Comparison of ENCODE assay signal across 12 cellular contexts in the genomic region with DNA sequence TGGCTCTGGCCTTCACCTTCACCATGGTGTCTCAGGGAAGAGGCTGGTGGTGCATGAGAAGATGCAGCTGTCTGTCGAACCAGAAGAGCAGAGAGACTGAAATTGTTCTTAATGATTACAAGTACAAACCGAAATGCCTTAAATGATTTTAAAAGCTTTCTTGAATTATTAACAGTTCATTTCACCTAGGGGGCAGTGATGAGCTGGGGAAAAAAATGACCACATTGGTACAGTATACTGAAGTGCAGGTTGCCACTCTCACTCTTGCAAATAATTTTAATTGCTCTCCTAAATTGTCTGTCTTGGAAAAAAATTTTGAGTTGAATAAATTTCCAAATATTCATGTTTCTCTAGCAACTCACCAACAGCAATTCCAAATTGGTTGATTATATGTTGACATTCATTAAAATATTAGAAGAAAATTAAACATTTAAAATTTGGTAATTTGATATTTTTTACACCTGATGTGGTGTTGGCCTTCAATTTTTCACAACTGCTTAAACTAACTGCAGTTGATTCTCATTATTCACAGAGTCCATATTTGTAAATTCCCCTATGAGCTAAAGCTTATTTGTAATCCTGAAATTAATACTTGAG.
DNase-seq lines count a peak whose midpoint lies in the region; ATAC-seq and TF ChIP-seq lines count a peak whose summit lies in the region.
"Had no signal": no experiment of that assay in that cellular context is flagged by ENCODE, and none has a peak within 500 bp of the region (broad histone marks: within the 10 kb centered on the region; RNA-seq: fewer than 3 reads in every experiment).

No MANE protein-coding gene starts in this region.

- intact Hi-C loops in activated CD4-positive, alpha-beta memory T cell treated with anti-CD3 and anti-CD28 coated beads for 36 hours (cut with micrococcal nuclease), result no loop called here
- intact Hi-C loops in esophagus squamous epithelium (cut with DNase I), result no loop called here

- no peak overlapping the region for H3K4me3 Mint-ChIP-seq in activated CD4-positive, alpha-beta memory T cell treated with anti-CD3 and anti-CD28 coated beads for 36 hours
- no peak overlapping the region for H3K4me3 Mint-ChIP-seq in activated T-cell treated with anti-CD3 and anti-CD28 coated beads, Interleukin-2, amount 50 U/mL, for 4 hours
- H3K4me3 Mint-ChIP-seq: IgD-negative memory B cell had no signal

- no peaks in the 10 kb centered on the region for H3K27me3 Mint-ChIP-seq in activated CD4-positive, alpha-beta memory T cell treated with anti-CD3 and anti-CD28 coated beads for 36 hours
- H3K27me3 Mint-ChIP-seq in activated T-cell treated with anti-CD3 and anti-CD28 coated beads, Interleukin-2, amount 50 U/mL, for 4 hours (ENCODE audit: low read depth), result no peaks in the 10 kb centered on the region
- H3K27me3 Mint-ChIP-seq: IgD-negative memory B cell had no signal

- ATAC-seq in HG03432 (IDR thresholded peaks at IDR 0.05; ENCODE audit: unreplicated experiment) (peak; percentile 66), GM21423 (IDR thresholded peaks at IDR 0.05; ENCODE audit: unreplicated experiment) (no peak)
- no peak for ATAC-seq in activated T-cell treated with anti-CD3 and anti-CD28 coated beads, Interleukin-2, amount 50 U/mL, for 4 hours
- ATAC-seq: left lung had no signal

- H3K9me3 ChIP-seq in esophagus squamous epithelium, result no peaks in the 10 kb centered on the region
- H3K9me3 ChIP-seq: left lung had no signal

- DNase-seq in GM06990 (ENCODE audit: extremely low read depth, insufficient read length) (no peak), SK-N-DZ (ENCODE audit: low spot score) (peak; percentile 11), kidney glomerular epithelial cell (lab: John Stamatoyannopoulos, UW) (peak; percentile 9), esophagus squamous epithelium (lab: John Stamatoyannopoulos, UW) (no peak)
- DNase-seq in activated CD4-positive, alpha-beta memory T cell treated with anti-CD3 and anti-CD28 coated beads for 36 hours, result no peak
- DNase-seq in activated T-cell treated with anti-CD3 and anti-CD28 coated beads, Interleukin-2, amount 50 U/mL, for 4 hours, result no peak
- DNase-seq: left lung; stimulated activated naive CD4-positive, alpha-beta T cell treated with Interleukin-2 at 50 U/mL for 16 hours had no signal

- WGBS in esophagus squamous epithelium, 2 donors, result 57 to 59% methylated on average over 2 of the region's 2 CpGs

- no peak overlapping the region for H3K4me3 ChIP-seq in GM06990 (replicated peaks; ENCODE audit: low read depth, low read length)
- H3K4me3 ChIP-seq in esophagus squamous epithelium, result no peak overlapping the region
- H3K4me3 ChIP-seq: left lung had no signal

- TF ChIP-seq CTCF in GM06990 (IDR thresholded peaks at IDR 0.05; ENCODE audit: insufficient read depth, low read length, poor library complexity, severe bottlenecking) (peak; percentile 26), esophagus squamous epithelium (IDR thresholded peaks at IDR 0.05) (peak in 2 of 6 experiments; percentile 5 to 7)

- no peaks in the 10 kb centered on the region for H3K36me3 Mint-ChIP-seq in activated CD4-positive, alpha-beta memory T cell treated with anti-CD3 and anti-CD28 coated beads for 36 hours
- H3K36me3 Mint-ChIP-seq in activated T-cell treated with anti-CD3 and anti-CD28 coated beads, Interleukin-2, amount 50 U/mL, for 4 hours (ENCODE audit: insufficient read depth), result no peaks in the 10 kb centered on the region
- H3K36me3 Mint-ChIP-seq: IgD-negative memory B cell had no signal

- no peak overlapping the region for H3K27ac Mint-ChIP-seq in activated CD4-positive, alpha-beta memory T cell treated with anti-CD3 and anti-CD28 coated beads for 36 hours
- H3K27ac Mint-ChIP-seq: activated T-helper 2 cell treated with anti-CD3 and anti-CD28 coated beads, Interferon-gamma antibody, Interleukin-2, Interleukin-4, amounts not matched to agents 10 μg/mL and 5 μg/mL and 100 μg/mL, durations not matched to agents 14 hours and 24 hours and 36 hours; IgD-negative memory B cell had no signal

- H3K4me1 ChIP-seq in esophagus squamous epithelium, result no peaks in the 10 kb centered on the region
- H3K4me1 ChIP-seq: left lung had no signal

- POLR2A ChIA-PET in activated CD4-positive, alpha-beta memory T cell treated with anti-CD3 and anti-CD28 coated beads for 36 hours (lab: Charles Lee), result no interaction called here

- no peak for TF ChIP-seq POLR2A in esophagus squamous epithelium (IDR thresholded peaks at IDR 0.05)

- no peaks in the 10 kb centered on the region for H3K4me1 Mint-ChIP-seq in activated CD4-positive, alpha-beta memory T cell treated with anti-CD3 and anti-CD28 coated beads for 36 hours (ENCODE audit: low read depth)
- no peaks in the 10 kb centered on the region for H3K4me1 Mint-ChIP-seq in activated T-cell treated with anti-CD3 and anti-CD28 coated beads, Interleukin-2, amount 50 U/mL, for 4 hours (ENCODE audit: low read depth)
- H3K4me1 Mint-ChIP-seq: IgD-negative memory B cell had no signal

- H3K27me3 ChIP-seq in GM06990 (replicated peaks; ENCODE audit: control insufficient read depth, insufficient read depth, low read length), result no peaks in the 10 kb centered on the region
- H3K27me3 ChIP-seq in esophagus squamous epithelium, result no peaks in the 10 kb centered on the region
- H3K27me3 ChIP-seq: left lung had no signal

- H3K9me3 Mint-ChIP-seq in activated CD4-positive, alpha-beta memory T cell treated with anti-CD3 and anti-CD28 coated beads for 36 hours, result peaks cover 18% of the 10 kb centered on the region
- peaks cover 10% of the 10 kb centered on the region for H3K9me3 Mint-ChIP-seq in activated T-cell treated with anti-CD3 and anti-CD28 coated beads, Interleukin-2, amount 50 U/mL, for 4 hours

- no peak overlapping the region for H3K27ac ChIP-seq in esophagus squamous epithelium
- H3K27ac ChIP-seq: left lung had no signal

- CTCF ChIA-PET in activated CD4-positive, alpha-beta memory T cell treated with anti-CD3 and anti-CD28 coated beads for 36 hours (lab: Charles Lee), result no interaction called here

- no peaks in the 10 kb centered on the region for H3K36me3 ChIP-seq in GM06990 (ENCODE audit: control insufficient read depth, insufficient read depth, low read length)
- H3K36me3 ChIP-seq in esophagus squamous epithelium, result no peaks in the 10 kb centered on the region
- H3K36me3 ChIP-seq: left lung had no signal

Comparison
In these comparisons a context has a peak if more than half of its experiments do, and no peak if none do; other contexts are left out.
1. DNase-seq: peak in SK-N-DZ (single experiment) and kidney glomerular epithelial cell (single experiment); none in GM06990 (single experiment), activated CD4-positive, alpha-beta memory T cell treated with anti-CD3 and anti-CD28 coated beads for 36 hours (single experiment), activated T-cell treated with anti-CD3 and anti-CD28 coated beads, Interleukin-2, amount 50 U/mL, for 4 hours (single experiment) and esophagus squamous epithelium (single experiment).